In the genomic region with DNA sequence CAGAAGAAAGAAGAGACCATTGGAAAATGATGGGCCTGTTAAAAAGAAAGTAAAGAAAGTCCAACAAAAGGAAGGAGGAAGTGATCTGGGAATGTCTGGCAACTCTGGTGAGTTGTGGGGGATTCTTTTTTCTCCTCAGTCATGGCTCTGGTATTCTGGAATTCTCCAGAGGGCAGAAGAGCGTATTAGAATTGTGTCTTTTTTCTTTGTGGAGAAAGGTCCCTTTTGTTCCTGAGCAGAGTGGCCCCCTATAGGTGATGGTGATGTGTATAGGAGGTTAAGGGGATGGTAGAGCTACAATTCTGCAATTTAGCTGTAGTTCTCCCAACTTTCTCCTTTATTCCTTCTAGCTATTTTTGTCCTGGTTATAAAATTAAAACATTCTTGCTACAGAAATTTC, we compare ENCODE assay signal across 11 cellular contexts. TPM values are rescaled to one million over a fixed set of nuclear protein-coding genes. Genes with fewer than 3 reads are reported as not detected.
A peak's percentile ranks its signal among the peaks of the same experiment; 100 is the strongest.
DNase-seq lines count a peak whose midpoint lies in the region; ATAC-seq and TF ChIP-seq lines count a peak whose summit lies in the region.
"Had no signal": no experiment of that assay in that cellular context is flagged by ENCODE, and none has a peak within 500 bp of the region (broad histone marks: within the 10 kb centered on the region; RNA-seq: fewer than 3 reads in every experiment).

No MANE protein-coding gene starts in this region.

- intact Hi-C loops in activated naive CD4-positive, alpha-beta T cell treated with anti-CD3 and anti-CD28 coated beads for 36 hours (cut with micrococcal nuclease) = loop anchor here (5.0 to 10.0 kb wide), 2 partner anchors 564 to 1042 kb away; a partner anchor contains a TSS

- CTCF ChIA-PET in activated naive CD4-positive, alpha-beta T cell treated with anti-CD3 and anti-CD28 coated beads for 36 hours (lab: Charles Lee) = interaction anchor here (0.5 to 1.3 kb wide), 5 partner anchors 11 to 693 kb away, joined by 3 to 5 read pairs (median 4); no protein-coding TSS in a partner anchor

- H3K9me3 ChIP-seq in OCI-LY1 (ENCODE audit: low read length) = no peaks in the 10 kb centered on the region
- H3K9me3 ChIP-seq: Peyer's patch had no signal

- peak overlapping the region; percentile 92 for H3K4me2 ChIP-seq in OCI-LY1 (ENCODE audit: low read length)

- H4K20me1 ChIP-seq in OCI-LY1 (ENCODE audit: insufficient read depth, low read length) = no peaks in the 10 kb centered on the region

- H3K4me1 Mint-ChIP-seq in activated naive CD4-positive, alpha-beta T cell treated with anti-CD3 and anti-CD28 coated beads for 36 hours (ENCODE audit: low read depth) = peaks cover 30% of the 10 kb centered on the region
- peaks cover 23% of the 10 kb centered on the region for H3K4me1 Mint-ChIP-seq in central memory CD8-positive, alpha-beta T cell
- peaks cover 50% of the 10 kb centered on the region for H3K4me1 Mint-ChIP-seq in stimulated activated naive CD8-positive, alpha-beta T cell treated with anti-CD3 and anti-CD28 coated beads, Interleukin-15, amount 100 ng/mL, for 72 hours

- no peaks in the 10 kb centered on the region for H3K9me3 Mint-ChIP-seq in activated naive CD4-positive, alpha-beta T cell treated with anti-CD3 and anti-CD28 coated beads for 36 hours
- H3K9me3 Mint-ChIP-seq in central memory CD8-positive, alpha-beta T cell = no peaks in the 10 kb centered on the region
- no peaks in the 10 kb centered on the region for H3K9me3 Mint-ChIP-seq in stimulated activated naive CD8-positive, alpha-beta T cell treated with anti-CD3 and anti-CD28 coated beads, Interleukin-15, amount 100 ng/mL, for 72 hours

- no peak for DNase-seq in activated naive CD4-positive, alpha-beta T cell treated with anti-CD3 and anti-CD28 coated beads for 36 hours
- no peak for DNase-seq in activated naive CD4-positive, alpha-beta T cell treated with anti-CD3 and anti-CD28 coated beads, Interleukin-2, amount 50 U/mL, for 16 hours
- DNase-seq in central memory CD8-positive, alpha-beta T cell (ENCODE audit: low spot score in 2 of 2) = no peak
- no peak for DNase-seq in stimulated activated naive CD8-positive, alpha-beta T cell treated with anti-CD3 and anti-CD28 coated beads, Interleukin-15, amount 100 ng/mL, for 72 hours
- DNase-seq: activated gamma-delta T cell; Peyer's patch; stimulated activated CD4-positive, alpha-beta T cell treated with anti-CD3 and anti-CD28 coated beads, Interleukin-4, amount 100 ng/mL, for 4 hours had no signal

- H3K79me2 ChIP-seq in OCI-LY1 (ENCODE audit: insufficient read depth, low read length) = peaks cover 23% of the 10 kb centered on the region

- no peaks in the 10 kb centered on the region for H3K9me2 ChIP-seq in OCI-LY1 (ENCODE audit: low read depth, low read length)

- H3K27me3 Mint-ChIP-seq in activated naive CD4-positive, alpha-beta T cell treated with anti-CD3 and anti-CD28 coated beads for 36 hours (ENCODE audit: low read depth) = no peaks in the 10 kb centered on the region
- no peaks in the 10 kb centered on the region for H3K27me3 Mint-ChIP-seq in central memory CD8-positive, alpha-beta T cell
- H3K27me3 Mint-ChIP-seq in stimulated activated naive CD8-positive, alpha-beta T cell treated with anti-CD3 and anti-CD28 coated beads, Interleukin-15, amount 100 ng/mL, for 72 hours = no peaks in the 10 kb centered on the region

- H2AFZ ChIP-seq in OCI-LY1 (ENCODE audit: low read length) = no peak overlapping the region

- no peaks in the 10 kb centered on the region for H3F3A ChIP-seq in OCI-LY1 (ENCODE audit: insufficient read depth, low read length)

- H3K27ac ChIP-seq in OCI-LY1 (ENCODE audit: low read depth, low read length, poor library complexity, severe bottlenecking) = peak overlapping the region; percentile 82

- no peak for ATAC-seq in central memory CD8-positive, alpha-beta T cell (replicated peaks; ENCODE audit: extremely low read depth, poor library complexity, severe bottlenecking)
- no peak for ATAC-seq in stimulated activated naive CD8-positive, alpha-beta T cell treated with anti-CD3 and anti-CD28 coated beads, Interleukin-15, amount 100 ng/mL, for 72 hours
- ATAC-seq in HG03135 (IDR thresholded peaks at IDR 0.05; ENCODE audit: unreplicated experiment) (no peak), HG03521 (IDR thresholded peaks at IDR 0.05; ENCODE audit: unreplicated experiment) (no peak), esophagus mucosa (no peak)

- H3K4me3 ChIP-seq in OCI-LY1 (ENCODE audit: low read depth, low read length, poor library complexity, severe bottlenecking) = peak overlapping the region; percentile 93

- peaks cover 45% of the 10 kb centered on the region for H3K36me3 ChIP-seq in OCI-LY1 (ENCODE audit: insufficient read depth, low read length)

- peaks cover 29% of the 10 kb centered on the region for H3K4me1 ChIP-seq in OCI-LY1 (ENCODE audit: insufficient read depth, low read length, severe bottlenecking)

- H3K27me3 ChIP-seq in OCI-LY1 (ENCODE audit: insufficient read depth, low read length) = no peaks in the 10 kb centered on the region
- H3K27me3 ChIP-seq: Peyer's patch had no signal

- H3K4me3 Mint-ChIP-seq in activated naive CD4-positive, alpha-beta T cell treated with anti-CD3 and anti-CD28 coated beads for 36 hours = no peak overlapping the region
- peak overlapping the region; percentile 81 for H3K4me3 Mint-ChIP-seq in central memory CD8-positive, alpha-beta T cell
- H3K4me3 Mint-ChIP-seq in stimulated activated naive CD8-positive, alpha-beta T cell treated with anti-CD3 and anti-CD28 coated beads, Interleukin-15, amount 100 ng/mL, for 72 hours = peak overlapping the region; percentile 94 to 97

- H3K36me3 Mint-ChIP-seq in activated naive CD4-positive, alpha-beta T cell treated with anti-CD3 and anti-CD28 coated beads for 36 hours (ENCODE audit: low read depth) = peaks cover 46% of the 10 kb centered on the region
- H3K36me3 Mint-ChIP-seq in central memory CD8-positive, alpha-beta T cell (ENCODE audit: insufficient read depth) = peaks cover 30% of the 10 kb centered on the region

- H3K27ac Mint-ChIP-seq in activated naive CD4-positive, alpha-beta T cell treated with anti-CD3 and anti-CD28 coated beads for 36 hours = peak overlapping the region; percentile 99
- H3K27ac Mint-ChIP-seq in central memory CD8-positive, alpha-beta T cell (ENCODE audit: low read depth) = peak overlapping the region; percentile 75
- H3K27ac Mint-ChIP-seq in stimulated activated naive CD8-positive, alpha-beta T cell treated with anti-CD3 and anti-CD28 coated beads, Interleukin-15, amount 100 ng/mL, for 72 hours = no peak overlapping the region

- peak overlapping the region; percentile 91; the same call in 1 of the 2 replicates for H3K9ac ChIP-seq in OCI-LY1 (ENCODE audit: low read length)

- TF ChIP-seq CTCF in OCI-LY1 (IDR thresholded peaks at IDR 0.05; ENCODE audit: low read length) = peak; percentile 53

RNA-seq across cellular contexts. Expression of a gene that starts 1.6 kb away (rescaled TPM):
- 100 to 1,000 TPM; 107 to 112 TPM for total RNA-seq in activated naive CD4-positive, alpha-beta T cell treated with anti-CD3 and anti-CD28 coated beads for 36 hours
- 15.2 TPM for total RNA-seq in esophagus mucosa

RNA-seq across cellular contexts. Expression of a gene that starts 2.0 kb away (rescaled TPM):
- 10 to 100 TPM; 25.1 to 25.8 TPM for total RNA-seq in activated naive CD4-positive, alpha-beta T cell treated with anti-CD3 and anti-CD28 coated beads for 36 hours
- 11.4 TPM for total RNA-seq in esophagus mucosa

Comparison
In these comparisons a context has a peak if more than half of its experiments do, and no peak if none do; other contexts are left out.
1. H3K27ac Mint-ChIP-seq: peak in activated naive CD4-positive, alpha-beta T cell treated with anti-CD3 and anti-CD28 coated beads for 36 hours (single experiment) and central memory CD8-positive, alpha-beta T cell (single experiment); none in stimulated activated naive CD8-positive, alpha-beta T cell treated with anti-CD3 and anti-CD28 coated beads, Interleukin-15, amount 100 ng/mL, for 72 hours (0 of 2).